Comparison of ENCODE assay signal across 11 cellular contexts in genomic region chrY:14340459-14341146, GRCh38.
DNase-seq lines count a peak whose midpoint lies in the region; ATAC-seq, FAIRE-seq and TF ChIP-seq lines count a peak whose summit lies in the region.
"Had no signal": no experiment of that assay in that cellular context is flagged by ENCODE, and none has a peak within 500 bp of the region (broad histone marks: within the 10 kb centered on the region; RNA-seq: fewer than 3 reads in every experiment).

No MANE protein-coding gene starts in this region.

- no peaks in the 10 kb centered on the region for H3K27me3 ChIP-seq in small intestine (ENCODE audit: control insufficient read depth in 2 of 2, insufficient read depth in 2 of 2, low read length in 2 of 2)

- in situ Hi-C loops in GM13977 (cut with MboI; ENCODE audit: low pct_unique_long_range_greater_than_20kb, low sequenced_read_pairs, unreplicated experiment), result no loop called here

- peaks cover 3% of the 10 kb centered on the region for H3K36me3 Mint-ChIP-seq in activated CD8-positive, alpha-beta T cell treated with anti-CD3 and anti-CD28 coated beads for 36 hours (ENCODE audit: low read depth)
- H3K36me3 Mint-ChIP-seq in glutamatergic neuron (ENCODE audit: unreplicated experiment), result no peaks in the 10 kb centered on the region

- H3K4me3 Mint-ChIP-seq in activated CD8-positive, alpha-beta T cell treated with anti-CD3 and anti-CD28 coated beads for 36 hours, result peak overlapping the region; percentile 62
- H3K4me3 Mint-ChIP-seq in glutamatergic neuron (ENCODE audit: unreplicated experiment), result no peak overlapping the region
- H3K4me3 Mint-ChIP-seq: GM23338 had no signal

- H3K9me3 Mint-ChIP-seq in activated CD8-positive, alpha-beta T cell treated with anti-CD3 and anti-CD28 coated beads for 36 hours, result peaks cover 4% of the 10 kb centered on the region
- no peaks in the 10 kb centered on the region for H3K9me3 Mint-ChIP-seq in glutamatergic neuron (ENCODE audit: unreplicated experiment)
- H3K9me3 Mint-ChIP-seq: GM23338 had no signal

- no peak for TF ChIP-seq CTCF in activated CD8-positive, alpha-beta T cell treated with anti-CD3 and anti-CD28 coated beads for 36 hours (IDR thresholded peaks at IDR 0.05)
- TF ChIP-seq CTCF in glutamatergic neuron (IDR thresholded peaks at IDR 0.05; ENCODE audit: partially characterized antibody, unreplicated experiment) (no peak), GM13977 (IDR thresholded peaks at IDR 0.05; ENCODE audit: extremely low read depth, insufficient read depth, missing control alignments) (no peak)

- no peaks in the 10 kb centered on the region for H3K9me3 ChIP-seq in small intestine (ENCODE audit: control insufficient read depth, low read depth)

- no peak overlapping the region for H3K27ac ChIP-seq in small intestine (ENCODE audit: low read depth in 1 of 2, low read length in 1 of 2)

- H3K4me1 Mint-ChIP-seq in activated CD8-positive, alpha-beta T cell treated with anti-CD3 and anti-CD28 coated beads for 36 hours (ENCODE audit: low read depth), result peaks cover 56% of the 10 kb centered on the region
- H3K4me1 Mint-ChIP-seq in glutamatergic neuron (ENCODE audit: low read depth, unreplicated experiment), result no peaks in the 10 kb centered on the region

- intact Hi-C loops in activated CD8-positive, alpha-beta T cell treated with anti-CD3 and anti-CD28 coated beads for 36 hours (cut with micrococcal nuclease), result no loop called here

- H3K27me3 Mint-ChIP-seq in activated CD8-positive, alpha-beta T cell treated with anti-CD3 and anti-CD28 coated beads for 36 hours, result no peaks in the 10 kb centered on the region
- H3K27me3 Mint-ChIP-seq in glutamatergic neuron (ENCODE audit: unreplicated experiment), result no peaks in the 10 kb centered on the region
- H3K27me3 Mint-ChIP-seq: progenitor cell of endocrine pancreas had no signal

- H3K4me3 ChIP-seq in small intestine (ENCODE audit: low read depth in 1 of 2, low read length in 2 of 2), result no peak overlapping the region
- H3K4me3 ChIP-seq: GM23338 had no signal

- WGBS in small intestine, 3 donors, result 33 to 43% methylated on average over 6 of the region's 6 CpGs; no CpG with 5 or more reads in 1 of the 3 donors

- H3K36me3 ChIP-seq in small intestine (ENCODE audit: control insufficient read depth in 2 of 2, insufficient read depth in 2 of 2, low read length in 2 of 2), result no peaks in the 10 kb centered on the region

- peak overlapping the region; percentile 94 for H3K27ac Mint-ChIP-seq in activated CD8-positive, alpha-beta T cell treated with anti-CD3 and anti-CD28 coated beads for 36 hours
- no peak overlapping the region for H3K27ac Mint-ChIP-seq in glutamatergic neuron (ENCODE audit: unreplicated experiment)
- H3K27ac Mint-ChIP-seq: GM23338, progenitor cell of endocrine pancreas had no signal

- FAIRE-seq in GM19239 (lab: Jason Lieb, UNC) (peak; percentile 91), small intestine (lab: Jason Lieb, UNC) (no peak), frontal cortex (lab: Jason Lieb, UNC) (no peak)
- FAIRE-seq: endothelial cell of umbilical vein had no signal

- H3K4me1 ChIP-seq in small intestine (ENCODE audit: control insufficient read depth in 2 of 2, insufficient read depth in 1 of 2, low read depth in 1 of 2, low read length in 1 of 2), result no peaks in the 10 kb centered on the region

- ATAC-seq in HG03442 (IDR thresholded peaks at IDR 0.05; ENCODE audit: unreplicated experiment) (peak; percentile 66), left lobe of liver (no peak)
- ATAC-seq in activated CD8-positive, alpha-beta T cell treated with anti-CD3 and anti-CD28 coated beads for 36 hours, result peak; percentile 65
- ATAC-seq: GM23338 had no signal

- CTCF ChIA-PET in activated CD8-positive, alpha-beta T cell treated with anti-CD3 and anti-CD28 coated beads for 36 hours (lab: Charles Lee), result no interaction called here

- POLR2A ChIA-PET in activated CD8-positive, alpha-beta T cell treated with anti-CD3 and anti-CD28 coated beads for 36 hours (lab: Charles Lee), result interaction anchor here (0.8 kb wide), 1 partner anchor 796 kb away, joined by 3 read pairs; no protein-coding TSS in a partner anchor

- DNase-seq in GM19239 (ENCODE audit: insufficient read length, low spot score), result peak; percentile 1
- DNase-seq in activated CD8-positive, alpha-beta T cell treated with anti-CD3 and anti-CD28 coated beads for 36 hours, result peak; percentile 53
- DNase-seq in small intestine, result peak; percentile 27
- no peak for DNase-seq in left lobe of liver (ENCODE audit: low spot score)
- DNase-seq in frontal cortex (ENCODE audit: low spot score in 2 of 2), result no peak
- no peak for DNase-seq in glutamatergic neuron
- no peak for DNase-seq in GM13977 (ENCODE audit: low spot score)

Comparison
In these comparisons a context has a peak if more than half of its experiments do, and no peak if none do; other contexts are left out.
1. DNase-seq: peak in GM19239 (single experiment), activated CD8-positive, alpha-beta T cell treated with anti-CD3 and anti-CD28 coated beads for 36 hours (single experiment) and small intestine (single experiment); none in left lobe of liver (single experiment), frontal cortex (0 of 2), glutamatergic neuron (single experiment) and GM13977 (single experiment).